ENCODE assay signal across 17 cellular contexts in the genomic region with DNA sequence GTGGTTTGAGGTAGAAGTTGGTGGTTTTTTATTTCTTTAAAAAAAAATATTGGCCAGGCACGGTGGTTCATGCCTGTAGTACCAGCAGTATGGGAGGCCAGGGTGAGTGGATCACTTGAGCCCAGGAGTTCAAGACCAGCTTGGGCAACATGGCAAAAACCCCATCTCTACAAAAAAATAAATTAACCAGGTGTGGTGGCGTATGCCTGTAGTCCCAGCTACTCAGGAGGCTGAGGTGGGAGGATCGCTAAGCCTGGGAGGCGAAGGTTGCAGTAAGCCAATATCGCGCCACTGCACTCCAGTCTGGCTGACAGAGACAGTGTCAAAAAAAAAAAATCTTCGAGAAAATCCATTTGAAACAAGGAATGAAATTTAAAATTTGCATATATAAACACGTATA. TPM values are rescaled to one million over a fixed set of nuclear protein-coding genes. Genes with fewer than 3 reads are reported as not detected.
DNase-seq lines count a peak whose midpoint lies in the region; ATAC-seq and TF ChIP-seq lines count a peak whose summit lies in the region.
"Had no signal": no experiment of that assay in that cellular context is flagged by ENCODE, and none has a peak within 500 bp of the region (broad histone marks: within the 10 kb centered on the region; RNA-seq: fewer than 3 reads in every experiment).

No MANE protein-coding gene starts in this region.

- 92 to 93% methylated on average over 5 to 7 of the region's 8 CpGs for WGBS in endodermal cell (ENCODE audit: insufficient coverage in 1 of 2, insufficient read length in 1 of 2), 2 experiments

- H3K9me3 Mint-ChIP-seq in activated CD8-positive, alpha-beta T cell treated with anti-CD3 and anti-CD28 coated beads for 36 hours = no peaks in the 10 kb centered on the region
- H3K9me3 Mint-ChIP-seq in endodermal cell = no peaks in the 10 kb centered on the region
- no peaks in the 10 kb centered on the region for H3K9me3 Mint-ChIP-seq in stimulated activated naive CD8-positive, alpha-beta T cell treated with anti-CD3 and anti-CD28 coated beads, Interleukin-15, Interleukin-2, amounts not matched to agents 100 ng/mL and 50 ng/mL, for 24 hours
- H3K9me3 Mint-ChIP-seq: nephron had no signal

- H3K27ac Mint-ChIP-seq in activated CD8-positive, alpha-beta T cell treated with anti-CD3 and anti-CD28 coated beads for 36 hours = peak overlapping the region; percentile 99
- no peak overlapping the region for H3K27ac Mint-ChIP-seq in endodermal cell
- H3K27ac Mint-ChIP-seq in stimulated activated naive CD8-positive, alpha-beta T cell treated with anti-CD3 and anti-CD28 coated beads, Interleukin-15, Interleukin-2, amounts not matched to agents 100 ng/mL and 50 ng/mL, for 24 hours = peak overlapping the region; percentile 97
- H3K27ac Mint-ChIP-seq: nephron, type B pancreatic cell had no signal

- peak; percentile 39 for DNase-seq in activated naive CD4-positive, alpha-beta T cell treated with Interleukin-2 at 50 U/mL for 16 hours
- DNase-seq in activated naive CD4-positive, alpha-beta T cell treated with anti-CD3 and anti-CD28 coated beads, Interleukin-2, amount 50 U/mL, for 16 hours = no peak
- no peak for DNase-seq in activated CD8-positive, alpha-beta T cell treated with anti-CD3 and anti-CD28 coated beads for 36 hours
- DNase-seq in endodermal cell (peak; percentile 13), NCI-H128 (lab: John Stamatoyannopoulos, UW; ENCODE audit: unreplicated experiment) (no peak), pons (ENCODE audit: low spot score) (no peak)
- DNase-seq: GOT3, IMR-90, MV-4-11, NCI-H2081 treated with DMSO at 0.1 percent for 48 hours, NCI-H526 had no signal

- peaks cover 20% of the 10 kb centered on the region for H3K27me3 ChIP-seq in endodermal cell (ENCODE audit: control insufficient read depth, insufficient read depth, low read length, poor library complexity, severe bottlenecking)

- no peak for TF ChIP-seq CTCF in activated CD8-positive, alpha-beta T cell treated with anti-CD3 and anti-CD28 coated beads for 36 hours (IDR thresholded peaks at IDR 0.05)
- TF ChIP-seq CTCF in endodermal cell (conservative IDR thresholded peaks at IDR 0.05) = no peak

- intact Hi-C loops in activated CD8-positive, alpha-beta T cell treated with anti-CD3 and anti-CD28 coated beads for 36 hours (cut with micrococcal nuclease) = no loop called here

- CTCF ChIA-PET in activated CD8-positive, alpha-beta T cell treated with anti-CD3 and anti-CD28 coated beads for 36 hours (lab: Charles Lee) = interaction anchor here (1.1 to 3.1 kb wide), 3 partner anchors 10 to 47 kb away, joined by 3 to 35 read pairs (median 5); no protein-coding TSS in a partner anchor

- POLR2A ChIA-PET in activated CD8-positive, alpha-beta T cell treated with anti-CD3 and anti-CD28 coated beads for 36 hours (lab: Charles Lee) = interaction anchor here (0.6 to 29.2 kb wide), 14 partner anchors 8 to 523 kb away, joined by 3 to 846 read pairs (median 4); no protein-coding TSS in a partner anchor

- no peaks in the 10 kb centered on the region for H3K4me1 ChIP-seq in endodermal cell (ENCODE audit: control insufficient read depth, insufficient read depth, low read length)

- no peak overlapping the region for H3K27ac ChIP-seq in endodermal cell (ENCODE audit: low read depth, low read length)

- H3K27me3 Mint-ChIP-seq in activated CD8-positive, alpha-beta T cell treated with anti-CD3 and anti-CD28 coated beads for 36 hours = no peaks in the 10 kb centered on the region
- H3K27me3 Mint-ChIP-seq in endodermal cell (ENCODE audit: insufficient read depth) = peaks cover 5% of the 10 kb centered on the region
- H3K27me3 Mint-ChIP-seq in stimulated activated naive CD8-positive, alpha-beta T cell treated with anti-CD3 and anti-CD28 coated beads, Interleukin-15, Interleukin-2, amounts not matched to agents 100 ng/mL and 50 ng/mL, for 24 hours = no peaks in the 10 kb centered on the region

- H3K36me3 Mint-ChIP-seq in activated CD8-positive, alpha-beta T cell treated with anti-CD3 and anti-CD28 coated beads for 36 hours (ENCODE audit: low read depth) = peaks cover 64% of the 10 kb centered on the region
- no peaks in the 10 kb centered on the region for H3K36me3 Mint-ChIP-seq in endodermal cell (ENCODE audit: low read depth)
- peaks cover 62% of the 10 kb centered on the region for H3K36me3 Mint-ChIP-seq in stimulated activated naive CD8-positive, alpha-beta T cell treated with anti-CD3 and anti-CD28 coated beads, Interleukin-15, Interleukin-2, amounts not matched to agents 100 ng/mL and 50 ng/mL, for 24 hours (ENCODE audit: low read depth)
- H3K36me3 Mint-ChIP-seq: type B pancreatic cell had no signal

- no peak for ATAC-seq in activated CD8-positive, alpha-beta T cell treated with anti-CD3 and anti-CD28 coated beads for 36 hours
- ATAC-seq in HG03439 (IDR thresholded peaks at IDR 0.05; ENCODE audit: unreplicated experiment) = no peak
- ATAC-seq: left lobe of liver, Panc1 had no signal

- no peaks in the 10 kb centered on the region for H3K9me3 ChIP-seq in endodermal cell (ENCODE audit: control insufficient read depth, low read length)

- peaks cover 55% of the 10 kb centered on the region for H3K4me1 Mint-ChIP-seq in activated CD8-positive, alpha-beta T cell treated with anti-CD3 and anti-CD28 coated beads for 36 hours (ENCODE audit: low read depth)
- no peaks in the 10 kb centered on the region for H3K4me1 Mint-ChIP-seq in endodermal cell
- H3K4me1 Mint-ChIP-seq in stimulated activated naive CD8-positive, alpha-beta T cell treated with anti-CD3 and anti-CD28 coated beads, Interleukin-15, Interleukin-2, amounts not matched to agents 100 ng/mL and 50 ng/mL, for 24 hours (ENCODE audit: low read depth) = peaks cover 72% of the 10 kb centered on the region
- H3K4me1 Mint-ChIP-seq: nephron had no signal

- H3K9ac ChIP-seq in endodermal cell (ENCODE audit: extremely low read depth, low read length, poor library complexity, severe bottlenecking) = no peak overlapping the region

- H3K36me3 ChIP-seq in endodermal cell (ENCODE audit: control insufficient read depth, insufficient read depth, low read length) = no peaks in the 10 kb centered on the region

- H3K4me3 Mint-ChIP-seq in activated CD8-positive, alpha-beta T cell treated with anti-CD3 and anti-CD28 coated beads for 36 hours = peak overlapping the region; percentile 94
- no peak overlapping the region for H3K4me3 Mint-ChIP-seq in endodermal cell
- H3K4me3 Mint-ChIP-seq in stimulated activated naive CD8-positive, alpha-beta T cell treated with anti-CD3 and anti-CD28 coated beads, Interleukin-15, Interleukin-2, amounts not matched to agents 100 ng/mL and 50 ng/mL, for 24 hours = peak overlapping the region; percentile 90
- H3K4me3 Mint-ChIP-seq: nephron, type B pancreatic cell had no signal

- no peak overlapping the region for H3K4me3 ChIP-seq in endodermal cell (ENCODE audit: low read length)

RNA-seq across cellular contexts. Expression of a gene that starts 1.1 kb away (rescaled TPM):
- total RNA-seq in activated CD8-positive, alpha-beta T cell treated with anti-CD3 and anti-CD28 coated beads for 36 hours = 100 to 1,000 TPM; 868 to 874 TPM
- total RNA-seq in endodermal cell = not detected
- polyA plus RNA-seq in endodermal cell (2013, experiment 1 of 2) = not detected
- not detected for polyA plus RNA-seq in endodermal cell (2013, experiment 2 of 2)
- total RNA-seq: IMR-90 had no signal
- polyA plus RNA-seq: IMR-90 had no signal

RNA-seq across cellular contexts. Expression of a gene that starts 27.8 kb away (rescaled TPM):
- total RNA-seq in activated CD8-positive, alpha-beta T cell treated with anti-CD3 and anti-CD28 coated beads for 36 hours = 100 to 1,000 TPM; 284 to 285 TPM
- 100 to 1,000 TPM; 123 to 139 TPM for total RNA-seq in endodermal cell
- polyA plus RNA-seq in endodermal cell (2013, experiment 1 of 2) = 93.5 TPM
- polyA plus RNA-seq in endodermal cell (2013, experiment 2 of 2) = 77.6 TPM

Comparison
In these comparisons a context has a peak if more than half of its experiments do, and no peak if none do; other contexts are left out.
1. DNase-seq: peak in activated naive CD4-positive, alpha-beta T cell treated with Interleukin-2 at 50 U/mL for 16 hours (single experiment) and endodermal cell (single experiment); none in activated naive CD4-positive, alpha-beta T cell treated with anti-CD3 and anti-CD28 coated beads, Interleukin-2, amount 50 U/mL, for 16 hours (single experiment), activated CD8-positive, alpha-beta T cell treated with anti-CD3 and anti-CD28 coated beads for 36 hours (single experiment), NCI-H128 (single experiment) and pons (single experiment).
2. RNA of a gene that starts 1.1 kb away (total RNA-seq): 868 to 874 TPM in activated CD8-positive, alpha-beta T cell treated with anti-CD3 and anti-CD28 coated beads for 36 hours; not detected in endodermal cell; every median in the first group is over 100 times any median in the second.